ENCODE assay signal across 1 cellular context in the genomic region with DNA sequence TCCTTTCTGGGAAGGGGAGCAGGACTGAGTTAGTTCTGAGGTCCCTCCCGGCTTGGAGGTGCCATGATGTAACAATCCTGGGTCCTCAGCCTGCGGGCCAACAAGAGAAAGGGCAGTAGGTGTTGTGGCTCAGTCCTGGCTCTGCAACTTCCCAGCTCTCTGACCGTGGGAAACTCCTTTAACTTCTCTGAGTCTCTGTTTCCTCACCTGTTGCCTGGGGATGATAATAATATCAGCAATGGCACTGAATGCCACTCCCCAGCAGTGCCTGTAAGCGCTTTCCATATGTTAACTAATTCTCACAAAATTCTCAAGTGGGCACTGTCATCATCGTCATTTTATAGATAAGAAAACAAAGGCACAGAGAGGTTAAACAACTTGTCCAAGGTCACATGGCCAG.
TF ChIP-seq lines count a peak whose summit lies in the region.

No MANE protein-coding gene starts in this region.

TF ChIP-seq in HCT116, 20 proteins besides CTCF, POLR2A, EP300 and RAD21 (continued from another document):
- TF ChIP-seq SP1 (IDR thresholded peaks at IDR 0.05; ENCODE audit: low read depth), result no peak
- no peak for TF ChIP-seq REST (IDR thresholded peaks at IDR 0.05; ENCODE audit: low read depth)
- no peak for TF ChIP-seq TCF7L2 (IDR thresholded peaks at IDR 0.05; ENCODE audit: borderline replicate concordance, extremely low read depth, insufficient read depth, insufficient read length)
- no peak for TF ChIP-seq JUND (IDR thresholded peaks at IDR 0.05)
- no peak for TF ChIP-seq SRF (IDR thresholded peaks at IDR 0.05; ENCODE audit: low read depth)
- no peak for TF ChIP-seq ZNF274 (IDR thresholded peaks at IDR 0.05; ENCODE audit: low read depth, low read length)
